In genomic region chr5:74185599-74185998, GRCh38 we compare ENCODE assay signal across 18 cellular contexts.
DNase-seq lines count a peak whose midpoint lies in the region; ATAC-seq and TF ChIP-seq lines count a peak whose summit lies in the region.
"Had no signal": no experiment of that assay in that cellular context is flagged by ENCODE, and none has a peak within 500 bp of the region (broad histone marks: within the 10 kb centered on the region; RNA-seq: fewer than 3 reads in every experiment).

No MANE protein-coding gene starts in this region.

- 0 out of 2 replicates have a peak, but pooled peaks have one; percentile 9 for TF ChIP-seq CTCF in Loucy (conservative IDR thresholded peaks at IDR 0.05; ENCODE audit: low read length)

- H3K9ac ChIP-seq in Loucy (ENCODE audit: low read depth, low read length, poor library complexity, severe bottlenecking) = no peak overlapping the region

- H3K79me2 ChIP-seq in Loucy (ENCODE audit: insufficient read depth, low read length) = no peaks in the 10 kb centered on the region

- no peak overlapping the region for H3K4me2 ChIP-seq in Loucy (ENCODE audit: low read depth, low read length, poor library complexity, severe bottlenecking)

- no peaks in the 10 kb centered on the region for H3K9me2 ChIP-seq in Loucy (replicated peaks; ENCODE audit: low read depth, low read length)

- peaks cover 31% of the 10 kb centered on the region for H3K4me1 ChIP-seq in Loucy (ENCODE audit: insufficient read depth, low read length, poor library complexity, severe bottlenecking)
- H3K4me1 ChIP-seq: foreskin keratinocyte had no signal

- no peaks in the 10 kb centered on the region; the same call in 1 of the 2 replicates for H3F3A ChIP-seq in Loucy (ENCODE audit: low read depth)

- no peak overlapping the region for H2AFZ ChIP-seq in Loucy (ENCODE audit: low read length)

- DNase-seq in left cardiac atrium (no peak), posterior vena cava (ENCODE audit: low spot score) (peak; percentile 75)
- DNase-seq: activated CD4-positive, alpha-beta T cell treated with anti-CD3 and anti-CD28 coated beads, Interleukin-2, amount 50 U/mL, for 1 hour; activated CD8-positive, alpha-beta memory T cell treated with anti-CD3 and anti-CD28 coated beads, Interleukin-2, amount 50 U/mL, for 48 hours; foreskin keratinocyte; H9; left colon; NCI-H187 treated with DMSO at 0.1 percent for 48 hours; NCI-H524; ovary; small intestine; stimulated activated CD4-positive, alpha-beta T cell treated with anti-CD3 and anti-CD28 coated beads, Interleukin-4, amount 100 ng/mL, for 24 hours had no signal

- no peaks in the 10 kb centered on the region for H4K20me1 ChIP-seq in Loucy (ENCODE audit: insufficient read depth, low read length, poor library complexity, severe bottlenecking)

- intact Hi-C loops in left cardiac atrium (cut with DNase I) = no loop called here
- intact Hi-C loops in posterior vena cava (cut with DNase I) = no loop called here

- H3K9me3 ChIP-seq in Loucy (ENCODE audit: insufficient read depth, low read depth, low read length) = no peaks in the 10 kb centered on the region
- H3K9me3 ChIP-seq: ovary had no signal

- no peaks in the 10 kb centered on the region for H3K27me3 ChIP-seq in Loucy (ENCODE audit: insufficient read depth, low read length, poor library complexity, severe bottlenecking)
- H3K27me3 ChIP-seq: ovary had no signal

- H3K4me3 ChIP-seq in Loucy (ENCODE audit: low read length, poor library complexity, severe bottlenecking) = no peak overlapping the region
- H3K4me3 ChIP-seq: ovary had no signal

- H3K36me3 ChIP-seq in Loucy (ENCODE audit: insufficient read depth, low read length) = no peaks in the 10 kb centered on the region
- H3K36me3 ChIP-seq: ovary had no signal

- ATAC-seq in SK-N-SH treated with all-trans-retinoic acid at 6 μM for 48 hours = peak; percentile 55
- ATAC-seq in left cardiac atrium = peak; percentile 58 to 79
- no peak for ATAC-seq in GM19324 (IDR thresholded peaks at IDR 0.05; ENCODE audit: low FRiP score, unreplicated experiment)
- ATAC-seq in HG02588 (IDR thresholded peaks at IDR 0.05; ENCODE audit: unreplicated experiment) = no peak
- no peak for ATAC-seq in HG03159 (IDR thresholded peaks at IDR 0.05; ENCODE audit: unreplicated experiment)
- ATAC-seq: foreskin keratinocyte, left colon, Panc1 had no signal

TF ChIP-seq in SK-N-SH treated with all-trans-retinoic acid at 6 μM for 48 hours, 23 proteins besides CTCF, POLR2A, EP300 and RAD21:
- no peak for TF ChIP-seq SNAI2 (CRISPR knock-in tag; IDR thresholded peaks at IDR 0.05)
- TF ChIP-seq TSHZ2 (CRISPR knock-in tag; IDR thresholded peaks at IDR 0.05) = 0 out of 2 replicates have a peak, but pooled peaks have one; percentile 34
- peak; percentile 21; the same call in 1 of the 2 replicates for TF ChIP-seq TCF4 (CRISPR knock-in tag; IDR thresholded peaks at IDR 0.05; ENCODE audit: borderline replicate concordance)
- TF ChIP-seq ISL1 (CRISPR knock-in tag; IDR thresholded peaks at IDR 0.05) = peak; percentile 33; the same call in 1 of the 2 replicates

Comparison
In these comparisons a context has a peak if more than half of its experiments do, and no peak if none do; other contexts are left out.
1. ATAC-seq: peak in SK-N-SH treated with all-trans-retinoic acid at 6 μM for 48 hours (single experiment) and left cardiac atrium (2 of 2); none in GM19324 (single experiment), HG02588 (single experiment) and HG03159 (single experiment).